ENCODE assay signal across 1 cellular context in genomic region chr12:6312529-6313325, GRCh38.
TF ChIP-seq lines count a peak whose summit lies in the region.

No MANE protein-coding gene starts in this region.

TF ChIP-seq in H1, 55 proteins besides CTCF, POLR2A, EP300 and RAD21 (continued from another document):
- TF ChIP-seq SIN3A (conservative IDR thresholded peaks at IDR 0.05 in 1 of 2, IDR thresholded peaks at IDR 0.05 in 1 of 2; ENCODE audit: low read depth in 1 of 2, low read length in 2 of 2) = 0 out of 4 replicates have a peak, but pooled peaks of 1 of the 2 experiments have one; percentile 41
- 0 out of 2 replicates have a peak, but pooled peaks have one; percentile 17 for TF ChIP-seq E2F6 (IDR thresholded peaks at IDR 0.05)
- no peak for TF ChIP-seq EZH2 (IDR thresholded peaks at IDR 0.05; ENCODE audit: low read depth, low read length, severe bottlenecking)
TF ChIP-seq in H1: peak in this region for 2.
